In the genomic region with DNA sequence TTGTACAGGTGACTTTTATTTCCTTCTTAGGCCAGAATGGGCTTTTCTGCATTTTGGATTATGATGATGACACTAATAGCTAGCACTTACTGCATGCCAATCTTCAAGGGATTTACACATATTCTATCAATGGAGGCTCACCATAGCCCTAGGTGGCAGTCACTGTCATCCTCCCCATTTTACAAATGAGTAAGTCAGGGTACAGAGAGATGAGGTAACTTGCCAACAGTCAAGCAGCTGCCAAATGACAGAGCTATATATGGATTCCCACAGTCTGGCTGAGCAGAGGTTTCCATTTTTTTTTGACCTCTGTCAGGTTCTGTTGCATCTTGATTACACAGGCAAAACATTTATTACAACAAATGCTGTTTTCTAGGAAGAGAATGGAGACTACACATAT, we compare ENCODE assay signal across 15 cellular contexts.
"Had no signal": no experiment of that assay in that cellular context is flagged by ENCODE, and none has a peak within 500 bp of the region (broad histone marks: within the 10 kb centered on the region; RNA-seq: fewer than 3 reads in every experiment).

No MANE protein-coding gene starts in this region.

- H3K4me1 ChIP-seq: breast epithelium had no signal

- H3K27ac ChIP-seq: epithelial cell of prostate, thyroid gland had no signal

- H3K4me3 ChIP-seq: breast epithelium, thyroid gland, vagina had no signal

- H3K27ac Mint-ChIP-seq: activated CD4-positive, alpha-beta T cell treated with anti-CD3 and anti-CD28 coated beads, Interleukin-2, amount 10 ng/mL, durations not matched to agents 24 days and 14 days; activated naive CD4-positive, alpha-beta T cell treated with anti-CD3 and anti-CD28 coated beads for 36 hours; activated naive CD8-positive, alpha-beta T cell treated with anti-CD3 and anti-CD28 coated beads, Interleukin-2, amount 50 U/mL, for 24 hours; WTC11 had no signal

- H3K9me3 Mint-ChIP-seq: activated CD4-positive, alpha-beta T cell treated with anti-CD3 and anti-CD28 coated beads, Interleukin-2, amount 10 ng/mL, durations not matched to agents 24 days and 14 days; activated naive CD4-positive, alpha-beta T cell treated with anti-CD3 and anti-CD28 coated beads for 36 hours; activated naive CD8-positive, alpha-beta T cell treated with anti-CD3 and anti-CD28 coated beads, Interleukin-2, amount 50 U/mL, for 24 hours; neural crest cell; WTC11 had no signal

- ATAC-seq: activated naive CD8-positive, alpha-beta T cell treated with anti-CD3 and anti-CD28 coated beads, Interleukin-2, amount 50 U/mL, for 24 hours; left colon; T-helper 17 cell; WTC11 had no signal

- H3K9me3 ChIP-seq: breast epithelium, thyroid gland, vagina had no signal

- H3K4me3 Mint-ChIP-seq: activated CD4-positive, alpha-beta T cell treated with anti-CD3 and anti-CD28 coated beads, Interleukin-2, amount 10 ng/mL, durations not matched to agents 24 days and 14 days; activated naive CD4-positive, alpha-beta T cell treated with anti-CD3 and anti-CD28 coated beads for 36 hours; activated naive CD8-positive, alpha-beta T cell treated with anti-CD3 and anti-CD28 coated beads, Interleukin-2, amount 50 U/mL, for 24 hours; neural crest cell; T-helper 17 cell; WTC11 had no signal

- H3K27me3 ChIP-seq: breast epithelium, thyroid gland, vagina had no signal

- DNase-seq: activated CD4-positive, alpha-beta T cell treated with anti-CD3 and anti-CD28 coated beads, Interleukin-2, amount 10 ng/mL, durations not matched to agents 24 days and 14 days; activated CD8-positive, alpha-beta memory T cell treated with anti-CD3 and anti-CD28 coated beads, Interleukin-2, amount 50 U/mL, for 48 hours; activated naive CD4-positive, alpha-beta T cell treated with anti-CD3 and anti-CD28 coated beads for 36 hours; activated naive CD8-positive, alpha-beta T cell treated with anti-CD3 and anti-CD28 coated beads, Interleukin-2, amount 50 U/mL, for 24 hours; aorta; left colon; stimulated activated CD4-positive, alpha-beta T cell treated with anti-CD3 and anti-CD28 coated beads, Interleukin-12 subunit alpha, Interleukin-12 subunit beta, amount 100 ng/mL, for 4 hours; stimulated activated CD4-positive, alpha-beta T cell treated with anti-CD3 and anti-CD28 coated beads, Interleukin-2, amount 100 ng/mL, for 24 hours; T-helper 17 cell; thyroid gland had no signal

- H3K27me3 Mint-ChIP-seq: activated CD4-positive, alpha-beta T cell treated with anti-CD3 and anti-CD28 coated beads, Interleukin-2, amount 10 ng/mL, durations not matched to agents 24 days and 14 days; activated naive CD8-positive, alpha-beta T cell treated with anti-CD3 and anti-CD28 coated beads, Interleukin-2, amount 50 U/mL, for 24 hours; T-helper 17 cell had no signal
